ENCODE assay signal across 11 cellular contexts in the genomic region with DNA sequence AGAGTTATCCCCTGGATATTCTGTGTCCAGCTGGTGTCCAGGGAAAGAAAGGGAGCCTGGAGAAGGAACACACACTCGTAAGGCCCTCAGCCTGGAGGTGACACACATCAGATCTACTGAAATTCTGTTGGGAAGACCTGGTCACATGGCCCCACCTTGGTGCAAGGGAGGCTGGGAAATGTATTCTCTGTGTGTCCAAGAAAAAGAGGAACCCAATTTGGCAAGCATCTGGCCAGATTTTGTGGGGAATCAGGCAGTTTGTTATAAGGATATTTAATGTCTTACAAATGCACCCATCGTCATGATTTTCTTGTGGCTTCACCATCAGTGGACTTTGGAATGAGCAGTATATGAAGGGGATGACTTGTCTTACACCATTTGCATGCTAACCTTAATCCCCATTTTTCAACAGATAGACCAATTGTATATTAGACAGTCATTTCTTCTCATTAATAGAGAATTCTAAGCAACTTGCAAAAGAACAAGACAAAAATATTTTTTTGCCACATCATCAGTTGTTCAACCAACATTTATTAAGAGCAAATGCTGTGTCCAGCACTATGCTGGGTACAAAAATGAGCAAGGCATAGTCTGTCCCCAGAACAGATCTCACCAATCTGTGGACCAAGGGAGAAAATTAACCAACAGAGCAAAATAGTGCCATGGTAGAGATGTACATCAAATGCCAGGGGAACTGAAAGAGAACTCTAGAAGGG. TPM values are rescaled to one million over a fixed set of nuclear protein-coding genes. Genes with fewer than 3 reads are reported as not detected.
"Had no signal": no experiment of that assay in that cellular context is flagged by ENCODE, and none has a peak within 500 bp of the region (broad histone marks: within the 10 kb centered on the region; RNA-seq: fewer than 3 reads in every experiment).

No MANE protein-coding gene starts in this region.

- DNase-seq: GM23248, GOT3, H7, H9, HCEC 1CT, HFFc6 had no signal

- FAIRE-seq: H1, H54 had no signal

- H3K9me3 ChIP-seq: HAP-1 had no signal

- H3K9ac ChIP-seq: GM23248 had no signal

- H3K36me3 ChIP-seq: HAP-1 had no signal

- ATAC-seq: GM23338, HCT116 had no signal

- H2AFZ ChIP-seq: GM23248, GM23338 had no signal

- H3K4me1 ChIP-seq: HAP-1 had no signal

- H3K4me2 ChIP-seq: GM23338 had no signal

- H3K27ac ChIP-seq: GM23248 had no signal

- H3K4me3 ChIP-seq: GM23248, GM23338, HAP-1 had no signal

RNA-seq across cellular contexts. Expression of a gene that starts 59.7 kb away (rescaled TPM):
- total RNA-seq: GM23248, H7 had no signal
